1 cellular context compared by ENCODE assay signal in the genomic region with DNA sequence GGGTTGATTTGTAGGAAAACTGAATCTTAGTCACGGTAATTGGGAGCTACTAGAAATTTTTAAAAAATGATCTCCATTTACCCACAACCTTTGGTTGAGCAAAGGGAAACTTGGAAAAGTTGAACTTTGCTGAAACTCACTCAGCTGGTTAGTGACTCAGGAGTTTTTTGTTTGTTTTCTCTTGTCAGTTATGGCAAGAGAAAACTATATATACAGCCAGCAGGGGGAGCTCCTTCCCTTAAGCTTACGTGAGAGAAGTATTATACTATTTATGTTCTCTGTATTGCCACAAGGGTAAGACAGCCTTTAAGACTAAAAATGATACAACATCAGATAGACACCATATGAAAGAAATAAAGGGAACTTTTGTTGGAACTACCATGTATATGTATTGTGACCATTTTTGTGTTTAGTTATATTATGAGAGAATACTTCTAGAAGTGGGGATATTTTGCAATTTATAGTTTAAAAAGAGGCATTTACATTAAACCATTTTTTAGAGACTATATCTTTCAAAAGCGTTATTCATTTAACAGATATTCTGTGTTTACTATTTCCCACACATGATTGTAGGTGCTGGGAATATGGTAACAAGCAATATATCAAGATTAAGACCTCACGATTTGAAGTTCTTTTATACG.
TF ChIP-seq lines count a peak whose summit lies in the region.

No MANE protein-coding gene starts in this region.

TF ChIP-seq in HepG2, 621 proteins besides CTCF, POLR2A, EP300 and RAD21 (continued from another document):
- TF ChIP-seq, protein P1, sequence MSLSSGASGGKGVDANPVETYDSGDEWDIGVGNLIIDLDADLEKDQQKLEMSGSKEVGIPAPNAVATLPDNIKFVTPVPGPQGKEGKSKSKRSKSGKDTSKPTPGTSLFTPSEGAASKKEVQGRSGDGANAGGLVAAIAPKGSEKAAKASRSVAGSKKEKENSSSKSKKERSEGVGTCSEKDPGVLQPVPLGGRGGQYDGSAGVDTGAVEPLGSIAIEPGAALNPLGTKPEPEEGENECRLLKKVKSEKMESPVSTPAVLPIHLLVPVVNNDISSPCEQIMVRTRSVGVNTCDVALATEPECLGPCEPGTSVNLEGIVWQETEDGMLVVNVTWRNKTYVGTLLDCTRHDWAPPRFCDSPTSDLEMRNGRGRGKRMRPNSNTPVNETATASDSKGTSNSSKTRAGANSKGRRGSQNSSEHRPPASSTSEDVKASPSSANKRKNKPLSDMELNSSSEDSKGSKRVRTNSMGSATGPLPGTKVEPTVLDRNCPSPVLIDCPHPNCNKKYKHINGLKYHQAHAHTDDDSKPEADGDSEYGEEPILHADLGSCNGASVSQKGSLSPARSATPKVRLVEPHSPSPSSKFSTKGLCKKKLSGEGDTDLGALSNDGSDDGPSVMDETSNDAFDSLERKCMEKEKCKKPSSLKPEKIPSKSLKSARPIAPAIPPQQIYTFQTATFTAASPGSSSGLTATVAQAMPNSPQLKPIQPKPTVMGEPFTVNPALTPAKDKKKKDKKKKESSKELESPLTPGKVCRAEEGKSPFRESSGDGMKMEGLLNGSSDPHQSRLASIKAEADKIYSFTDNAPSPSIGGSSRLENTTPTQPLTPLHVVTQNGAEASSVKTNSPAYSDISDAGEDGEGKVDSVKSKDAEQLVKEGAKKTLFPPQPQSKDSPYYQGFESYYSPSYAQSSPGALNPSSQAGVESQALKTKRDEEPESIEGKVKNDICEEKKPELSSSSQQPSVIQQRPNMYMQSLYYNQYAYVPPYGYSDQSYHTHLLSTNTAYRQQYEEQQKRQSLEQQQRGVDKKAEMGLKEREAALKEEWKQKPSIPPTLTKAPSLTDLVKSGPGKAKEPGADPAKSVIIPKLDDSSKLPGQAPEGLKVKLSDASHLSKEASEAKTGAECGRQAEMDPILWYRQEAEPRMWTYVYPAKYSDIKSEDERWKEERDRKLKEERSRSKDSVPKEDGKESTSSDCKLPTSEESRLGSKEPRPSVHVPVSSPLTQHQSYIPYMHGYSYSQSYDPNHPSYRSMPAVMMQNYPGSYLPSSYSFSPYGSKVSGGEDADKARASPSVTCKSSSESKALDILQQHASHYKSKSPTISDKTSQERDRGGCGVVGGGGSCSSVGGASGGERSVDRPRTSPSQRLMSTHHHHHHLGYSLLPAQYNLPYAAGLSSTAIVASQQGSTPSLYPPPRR (CRISPR knock-in tag; IDR thresholded peaks at IDR 0.05; ENCODE audit: borderline replicate concordance): no peak
- TF ChIP-seq RARA (CRISPR knock-in tag; IDR thresholded peaks at IDR 0.05) (0 out of 2 replicates have a peak, but pooled peaks have one; percentile 30), FOXA3 (CRISPR knock-in tag; IDR thresholded peaks at IDR 0.05) (0 out of 2 replicates have a peak, but pooled peaks have one; percentile 28), SMC3 (IDR thresholded peaks at IDR 0.05; ENCODE audit: low read length) (peak; percentile 21; the same call in 1 of the 2 replicates), SPEN (CRISPR knock-in tag; IDR thresholded peaks at IDR 0.05; ENCODE audit: low read depth) (no peak), KAT8 (CRISPR knock-in tag; IDR thresholded peaks at IDR 0.05) (peak; percentile 35; the same call in 1 of the 2 replicates), TEAD3 (CRISPR knock-in tag; optimal IDR thresholded peaks at IDR 0.05; ENCODE audit: borderline replicate concordance) (no peak), ZNF556 (CRISPR knock-in tag; IDR thresholded peaks at IDR 0.05; ENCODE audit: borderline replicate concordance) (no peak), SMAD3 (CRISPR knock-in tag; IDR thresholded peaks at IDR 0.05) (0 out of 2 replicates have a peak, but pooled peaks have one; percentile 24), BCL6 (CRISPR knock-in tag; IDR thresholded peaks at IDR 0.05) (peak; percentile 7; the same call in 1 of the 2 replicates), CBX1 (IDR thresholded peaks at IDR 0.05; ENCODE audit: low read depth) (no peak), NFATC3 (CRISPR knock-in tag; IDR thresholded peaks at IDR 0.05) (no peak), NFE2L2 (IDR thresholded peaks at IDR 0.05; ENCODE audit: low read length) (peak; percentile 93), NFIB (CRISPR knock-in tag; IDR thresholded peaks at IDR 0.05; ENCODE audit: borderline replicate concordance) (no peak), HOXA7 (CRISPR knock-in tag; IDR thresholded peaks at IDR 0.05) (no peak), KLF15 (CRISPR knock-in tag; IDR thresholded peaks at IDR 0.05; ENCODE audit: borderline replicate concordance) (no peak), ASH2L (IDR thresholded peaks at IDR 0.05; ENCODE audit: insufficient read length, low read depth, low read length) (peak; percentile 26), ZNF382 (CRISPR knock-in tag; IDR thresholded peaks at IDR 0.05; ENCODE audit: borderline replicate concordance) (no peak)
- TF ChIP-seq, protein P2, sequence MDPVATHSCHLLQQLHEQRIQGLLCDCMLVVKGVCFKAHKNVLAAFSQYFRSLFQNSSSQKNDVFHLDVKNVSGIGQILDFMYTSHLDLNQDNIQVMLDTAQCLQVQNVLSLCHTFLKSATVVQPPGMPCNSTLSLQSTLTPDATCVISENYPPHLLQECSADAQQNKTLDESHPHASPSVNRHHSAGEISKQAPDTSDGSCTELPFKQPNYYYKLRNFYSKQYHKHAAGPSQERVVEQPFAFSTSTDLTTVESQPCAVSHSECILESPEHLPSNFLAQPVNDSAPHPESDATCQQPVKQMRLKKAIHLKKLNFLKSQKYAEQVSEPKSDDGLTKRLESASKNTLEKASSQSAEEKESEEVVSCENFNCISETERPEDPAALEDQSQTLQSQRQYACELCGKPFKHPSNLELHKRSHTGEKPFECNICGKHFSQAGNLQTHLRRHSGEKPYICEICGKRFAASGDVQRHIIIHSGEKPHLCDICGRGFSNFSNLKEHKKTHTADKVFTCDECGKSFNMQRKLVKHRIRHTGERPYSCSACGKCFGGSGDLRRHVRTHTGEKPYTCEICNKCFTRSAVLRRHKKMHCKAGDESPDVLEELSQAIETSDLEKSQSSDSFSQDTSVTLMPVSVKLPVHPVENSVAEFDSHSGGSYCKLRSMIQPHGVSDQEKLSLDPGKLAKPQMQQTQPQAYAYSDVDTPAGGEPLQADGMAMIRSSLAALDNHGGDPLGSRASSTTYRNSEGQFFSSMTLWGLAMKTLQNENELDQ (CRISPR knock-in tag; IDR thresholded peaks at IDR 0.05; ENCODE audit: borderline replicate concordance): no peak
